Comparison of ENCODE assay signal across 1 cellular context in genomic region chr13:84025828-84026227, GRCh38.
TF ChIP-seq lines count a peak whose summit lies in the region.

No MANE protein-coding gene starts in this region.

TF ChIP-seq in H1, 55 proteins besides CTCF, POLR2A, EP300 and RAD21:
- TF ChIP-seq, protein P1, sequence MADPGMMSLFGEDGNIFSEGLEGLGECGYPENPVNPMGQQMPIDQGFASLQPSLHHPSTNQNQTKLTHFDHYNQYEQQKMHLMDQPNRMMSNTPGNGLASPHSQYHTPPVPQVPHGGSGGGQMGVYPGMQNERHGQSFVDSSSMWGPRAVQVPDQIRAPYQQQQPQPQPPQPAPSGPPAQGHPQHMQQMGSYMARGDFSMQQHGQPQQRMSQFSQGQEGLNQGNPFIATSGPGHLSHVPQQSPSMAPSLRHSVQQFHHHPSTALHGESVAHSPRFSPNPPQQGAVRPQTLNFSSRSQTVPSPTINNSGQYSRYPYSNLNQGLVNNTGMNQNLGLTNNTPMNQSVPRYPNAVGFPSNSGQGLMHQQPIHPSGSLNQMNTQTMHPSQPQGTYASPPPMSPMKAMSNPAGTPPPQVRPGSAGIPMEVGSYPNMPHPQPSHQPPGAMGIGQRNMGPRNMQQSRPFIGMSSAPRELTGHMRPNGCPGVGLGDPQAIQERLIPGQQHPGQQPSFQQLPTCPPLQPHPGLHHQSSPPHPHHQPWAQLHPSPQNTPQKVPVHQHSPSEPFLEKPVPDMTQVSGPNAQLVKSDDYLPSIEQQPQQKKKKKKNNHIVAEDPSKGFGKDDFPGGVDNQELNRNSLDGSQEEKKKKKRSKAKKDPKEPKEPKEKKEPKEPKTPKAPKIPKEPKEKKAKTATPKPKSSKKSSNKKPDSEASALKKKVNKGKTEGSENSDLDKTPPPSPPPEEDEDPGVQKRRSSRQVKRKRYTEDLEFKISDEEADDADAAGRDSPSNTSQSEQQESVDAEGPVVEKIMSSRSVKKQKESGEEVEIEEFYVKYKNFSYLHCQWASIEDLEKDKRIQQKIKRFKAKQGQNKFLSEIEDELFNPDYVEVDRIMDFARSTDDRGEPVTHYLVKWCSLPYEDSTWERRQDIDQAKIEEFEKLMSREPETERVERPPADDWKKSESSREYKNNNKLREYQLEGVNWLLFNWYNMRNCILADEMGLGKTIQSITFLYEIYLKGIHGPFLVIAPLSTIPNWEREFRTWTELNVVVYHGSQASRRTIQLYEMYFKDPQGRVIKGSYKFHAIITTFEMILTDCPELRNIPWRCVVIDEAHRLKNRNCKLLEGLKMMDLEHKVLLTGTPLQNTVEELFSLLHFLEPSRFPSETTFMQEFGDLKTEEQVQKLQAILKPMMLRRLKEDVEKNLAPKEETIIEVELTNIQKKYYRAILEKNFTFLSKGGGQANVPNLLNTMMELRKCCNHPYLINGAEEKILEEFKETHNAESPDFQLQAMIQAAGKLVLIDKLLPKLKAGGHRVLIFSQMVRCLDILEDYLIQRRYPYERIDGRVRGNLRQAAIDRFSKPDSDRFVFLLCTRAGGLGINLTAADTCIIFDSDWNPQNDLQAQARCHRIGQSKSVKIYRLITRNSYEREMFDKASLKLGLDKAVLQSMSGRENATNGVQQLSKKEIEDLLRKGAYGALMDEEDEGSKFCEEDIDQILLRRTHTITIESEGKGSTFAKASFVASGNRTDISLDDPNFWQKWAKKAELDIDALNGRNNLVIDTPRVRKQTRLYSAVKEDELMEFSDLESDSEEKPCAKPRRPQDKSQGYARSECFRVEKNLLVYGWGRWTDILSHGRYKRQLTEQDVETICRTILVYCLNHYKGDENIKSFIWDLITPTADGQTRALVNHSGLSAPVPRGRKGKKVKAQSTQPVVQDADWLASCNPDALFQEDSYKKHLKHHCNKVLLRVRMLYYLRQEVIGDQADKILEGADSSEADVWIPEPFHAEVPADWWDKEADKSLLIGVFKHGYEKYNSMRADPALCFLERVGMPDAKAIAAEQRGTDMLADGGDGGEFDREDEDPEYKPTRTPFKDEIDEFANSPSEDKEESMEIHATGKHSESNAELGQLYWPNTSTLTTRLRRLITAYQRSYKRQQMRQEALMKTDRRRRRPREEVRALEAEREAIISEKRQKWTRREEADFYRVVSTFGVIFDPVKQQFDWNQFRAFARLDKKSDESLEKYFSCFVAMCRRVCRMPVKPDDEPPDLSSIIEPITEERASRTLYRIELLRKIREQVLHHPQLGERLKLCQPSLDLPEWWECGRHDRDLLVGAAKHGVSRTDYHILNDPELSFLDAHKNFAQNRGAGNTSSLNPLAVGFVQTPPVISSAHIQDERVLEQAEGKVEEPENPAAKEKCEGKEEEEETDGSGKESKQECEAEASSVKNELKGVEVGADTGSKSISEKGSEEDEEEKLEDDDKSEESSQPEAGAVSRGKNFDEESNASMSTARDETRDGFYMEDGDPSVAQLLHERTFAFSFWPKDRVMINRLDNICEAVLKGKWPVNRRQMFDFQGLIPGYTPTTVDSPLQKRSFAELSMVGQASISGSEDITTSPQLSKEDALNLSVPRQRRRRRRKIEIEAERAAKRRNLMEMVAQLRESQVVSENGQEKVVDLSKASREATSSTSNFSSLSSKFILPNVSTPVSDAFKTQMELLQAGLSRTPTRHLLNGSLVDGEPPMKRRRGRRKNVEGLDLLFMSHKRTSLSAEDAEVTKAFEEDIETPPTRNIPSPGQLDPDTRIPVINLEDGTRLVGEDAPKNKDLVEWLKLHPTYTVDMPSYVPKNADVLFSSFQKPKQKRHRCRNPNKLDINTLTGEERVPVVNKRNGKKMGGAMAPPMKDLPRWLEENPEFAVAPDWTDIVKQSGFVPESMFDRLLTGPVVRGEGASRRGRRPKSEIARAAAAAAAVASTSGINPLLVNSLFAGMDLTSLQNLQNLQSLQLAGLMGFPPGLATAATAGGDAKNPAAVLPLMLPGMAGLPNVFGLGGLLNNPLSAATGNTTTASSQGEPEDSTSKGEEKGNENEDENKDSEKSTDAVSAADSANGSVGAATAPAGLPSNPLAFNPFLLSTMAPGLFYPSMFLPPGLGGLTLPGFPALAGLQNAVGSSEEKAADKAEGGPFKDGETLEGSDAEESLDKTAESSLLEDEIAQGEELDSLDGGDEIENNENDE (IDR thresholded peaks at IDR 0.05; ENCODE audit: insufficient replicate concordance, low read length), result peak; percentile 23
- no peak for TF ChIP-seq SAP30 (IDR thresholded peaks at IDR 0.05; ENCODE audit: insufficient read depth, insufficient replicate concordance, low read length)
- no peak for TF ChIP-seq PHF8 (conservative IDR thresholded peaks at IDR 0.05; ENCODE audit: low read depth, low read length)
- TF ChIP-seq CREB1 (IDR thresholded peaks at IDR 0.05), result no peak
